In the genomic region with DNA sequence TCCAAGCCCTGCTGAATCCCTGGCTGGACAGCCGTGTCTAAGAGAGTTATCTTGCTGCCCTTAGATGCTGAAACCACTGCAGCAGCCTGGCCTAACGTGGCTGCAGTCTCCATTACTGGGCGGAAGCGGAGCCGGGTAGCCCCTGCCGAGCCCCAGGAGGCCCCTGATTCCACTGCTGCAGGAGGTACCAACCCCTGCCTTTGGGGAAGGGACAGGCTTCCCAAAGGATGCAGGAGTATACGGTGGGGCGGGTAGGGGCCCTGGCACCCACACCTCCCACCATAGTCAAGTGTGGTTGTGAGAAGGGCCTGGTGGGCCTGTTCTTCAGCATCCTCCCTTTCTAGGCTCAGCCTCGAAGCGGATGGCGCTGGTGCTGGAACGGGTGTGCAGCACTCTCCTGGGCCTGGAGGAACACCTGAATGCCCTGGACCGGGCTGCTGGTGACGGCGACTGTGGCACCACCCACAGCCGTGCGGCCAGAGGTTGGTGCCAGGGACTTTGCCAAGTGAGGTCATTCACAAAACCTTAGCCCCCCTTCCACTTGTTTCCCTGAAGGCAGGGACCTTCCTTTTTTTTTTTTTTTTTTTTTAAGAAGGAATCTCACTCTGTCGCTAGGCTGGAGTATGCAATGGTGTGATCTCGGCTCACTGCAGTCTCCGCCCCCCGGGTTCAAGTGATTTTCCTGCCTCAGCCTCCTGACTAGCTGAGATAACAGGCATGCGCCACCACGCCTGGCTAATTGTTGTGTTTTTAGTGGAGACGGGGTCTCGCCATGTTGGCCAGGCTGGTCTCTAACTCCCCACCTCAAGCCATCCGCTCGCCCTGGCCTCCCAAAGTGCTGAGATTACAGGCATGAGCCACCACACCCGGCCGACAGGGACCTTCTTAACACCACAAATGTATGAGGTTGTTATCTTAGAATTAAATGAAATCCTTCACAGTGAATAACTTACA, we compare ENCODE assay signal across 13 cellular contexts.
"Had no signal": no experiment of that assay in that cellular context is flagged by ENCODE, and none has a peak within 500 bp of the region (broad histone marks: within the 10 kb centered on the region; RNA-seq: fewer than 3 reads in every experiment).

No MANE protein-coding gene starts in this region.

- H3K27ac ChIP-seq: body of pancreas, parathyroid adenoma had no signal

- H3K4me3 ChIP-seq: body of pancreas, tibial nerve, vagina had no signal

- H3K27me3 Mint-ChIP-seq: central memory CD8-positive, alpha-beta T cell had no signal

- H3K9me3 Mint-ChIP-seq: activated naive CD4-positive, alpha-beta T cell treated with anti-CD3 and anti-CD28 coated beads, Interleukin-2, amount 50 U/mL, for 72 hours; central memory CD8-positive, alpha-beta T cell had no signal

- H3K4me3 Mint-ChIP-seq: central memory CD8-positive, alpha-beta T cell had no signal

- H3K9ac ChIP-seq: parathyroid adenoma had no signal

- H2AFZ ChIP-seq: parathyroid adenoma had no signal

- H3K9me3 ChIP-seq: body of pancreas, tibial nerve, vagina had no signal

- ATAC-seq: activated CD4-positive, CD25-positive, alpha-beta regulatory T cell treated with anti-CD3 and anti-CD28 coated beads, Interleukin-2, amount 50 U/mL, for 24 hours; activated naive CD4-positive, alpha-beta T cell treated with anti-CD3 and anti-CD28 coated beads, Interleukin-2, amount 50 U/mL, for 72 hours; body of pancreas had no signal

- H3K79me2 ChIP-seq: parathyroid adenoma had no signal

- H3K4me1 Mint-ChIP-seq: central memory CD8-positive, alpha-beta T cell had no signal

- H3K36me3 Mint-ChIP-seq: activated naive CD4-positive, alpha-beta T cell treated with anti-CD3 and anti-CD28 coated beads, Interleukin-2, amount 50 U/mL, for 72 hours had no signal

- H3K4me1 ChIP-seq: body of pancreas, parathyroid adenoma had no signal

- H3K27me3 ChIP-seq: body of pancreas, tibial nerve, vagina had no signal

- DNase-seq: activated CD4-positive, alpha-beta T cell treated with anti-CD3 and anti-CD28 coated beads, Interleukin-2, amount 50 U/mL, for 4 hours; amniotic stem cell; body of pancreas; cortex of kidney; effector CD8-positive, alpha-beta T cell; left ventricle myocardium superior; stimulated activated naive CD4-positive, alpha-beta T cell had no signal
